Comparison of ENCODE assay signal across 2 cellular contexts in the genomic region with DNA sequence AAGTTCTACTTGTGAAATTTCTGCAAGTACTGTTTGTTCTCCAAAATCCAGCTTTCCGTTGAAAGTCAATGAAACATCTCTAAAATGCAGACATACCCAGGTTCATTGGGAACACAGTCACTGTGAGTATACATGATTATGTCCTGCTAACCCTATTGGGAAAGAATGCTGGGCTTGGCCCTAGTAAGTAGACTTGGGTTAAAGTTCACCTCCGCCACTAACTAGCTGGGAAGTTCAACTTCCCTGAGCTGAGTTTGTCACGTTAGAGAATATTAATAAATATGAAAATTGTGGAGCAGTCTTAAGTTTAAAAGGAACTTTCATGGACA.
TF ChIP-seq lines count a peak whose summit lies in the region.

No MANE protein-coding gene starts in this region.

TF ChIP-seq in GM12878, 131 proteins besides CTCF, POLR2A, EP300 and RAD21:
- TF ChIP-seq, protein P1, sequence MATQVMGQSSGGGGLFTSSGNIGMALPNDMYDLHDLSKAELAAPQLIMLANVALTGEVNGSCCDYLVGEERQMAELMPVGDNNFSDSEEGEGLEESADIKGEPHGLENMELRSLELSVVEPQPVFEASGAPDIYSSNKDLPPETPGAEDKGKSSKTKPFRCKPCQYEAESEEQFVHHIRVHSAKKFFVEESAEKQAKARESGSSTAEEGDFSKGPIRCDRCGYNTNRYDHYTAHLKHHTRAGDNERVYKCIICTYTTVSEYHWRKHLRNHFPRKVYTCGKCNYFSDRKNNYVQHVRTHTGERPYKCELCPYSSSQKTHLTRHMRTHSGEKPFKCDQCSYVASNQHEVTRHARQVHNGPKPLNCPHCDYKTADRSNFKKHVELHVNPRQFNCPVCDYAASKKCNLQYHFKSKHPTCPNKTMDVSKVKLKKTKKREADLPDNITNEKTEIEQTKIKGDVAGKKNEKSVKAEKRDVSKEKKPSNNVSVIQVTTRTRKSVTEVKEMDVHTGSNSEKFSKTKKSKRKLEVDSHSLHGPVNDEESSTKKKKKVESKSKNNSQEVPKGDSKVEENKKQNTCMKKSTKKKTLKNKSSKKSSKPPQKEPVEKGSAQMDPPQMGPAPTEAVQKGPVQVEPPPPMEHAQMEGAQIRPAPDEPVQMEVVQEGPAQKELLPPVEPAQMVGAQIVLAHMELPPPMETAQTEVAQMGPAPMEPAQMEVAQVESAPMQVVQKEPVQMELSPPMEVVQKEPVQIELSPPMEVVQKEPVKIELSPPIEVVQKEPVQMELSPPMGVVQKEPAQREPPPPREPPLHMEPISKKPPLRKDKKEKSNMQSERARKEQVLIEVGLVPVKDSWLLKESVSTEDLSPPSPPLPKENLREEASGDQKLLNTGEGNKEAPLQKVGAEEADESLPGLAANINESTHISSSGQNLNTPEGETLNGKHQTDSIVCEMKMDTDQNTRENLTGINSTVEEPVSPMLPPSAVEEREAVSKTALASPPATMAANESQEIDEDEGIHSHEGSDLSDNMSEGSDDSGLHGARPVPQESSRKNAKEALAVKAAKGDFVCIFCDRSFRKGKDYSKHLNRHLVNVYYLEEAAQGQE (IDR thresholded peaks at IDR 0.05; ENCODE audit: low read depth, low read length): no peak
- TF ChIP-seq CBX3 (IDR thresholded peaks at IDR 0.05; ENCODE audit: borderline replicate concordance, low read depth) (no peak), TBL1XR1 (IDR thresholded peaks at IDR 0.05; ENCODE audit: low read depth, low read length) (no peak), TCF7 (IDR thresholded peaks at IDR 0.05; ENCODE audit: borderline replicate concordance) (no peak), SMAD1 (IDR thresholded peaks at IDR 0.05; ENCODE audit: low read depth, partially characterized antibody) (no peak), HCFC1 (IDR thresholded peaks at IDR 0.05; ENCODE audit: low read length) (no peak), IKZF2 (IDR thresholded peaks at IDR 0.05) (no peak), MYB (IDR thresholded peaks at IDR 0.05; ENCODE audit: borderline replicate concordance, low read depth, low read length) (no peak), SREBF1 (IDR thresholded peaks at IDR 0.05; ENCODE audit: low read length) (no peak), NBN (IDR thresholded peaks at IDR 0.05) (no peak), TCF12 (IDR thresholded peaks at IDR 0.05; ENCODE audit: low read depth, low read length) (no peak), EED (IDR thresholded peaks at IDR 0.05; ENCODE audit: low read depth) (no peak), KAT2A (conservative IDR thresholded peaks at IDR 0.05; ENCODE audit: control insufficient read depth, low read depth, low read length) (no peak)
- TF ChIP-seq, protein P2, sequence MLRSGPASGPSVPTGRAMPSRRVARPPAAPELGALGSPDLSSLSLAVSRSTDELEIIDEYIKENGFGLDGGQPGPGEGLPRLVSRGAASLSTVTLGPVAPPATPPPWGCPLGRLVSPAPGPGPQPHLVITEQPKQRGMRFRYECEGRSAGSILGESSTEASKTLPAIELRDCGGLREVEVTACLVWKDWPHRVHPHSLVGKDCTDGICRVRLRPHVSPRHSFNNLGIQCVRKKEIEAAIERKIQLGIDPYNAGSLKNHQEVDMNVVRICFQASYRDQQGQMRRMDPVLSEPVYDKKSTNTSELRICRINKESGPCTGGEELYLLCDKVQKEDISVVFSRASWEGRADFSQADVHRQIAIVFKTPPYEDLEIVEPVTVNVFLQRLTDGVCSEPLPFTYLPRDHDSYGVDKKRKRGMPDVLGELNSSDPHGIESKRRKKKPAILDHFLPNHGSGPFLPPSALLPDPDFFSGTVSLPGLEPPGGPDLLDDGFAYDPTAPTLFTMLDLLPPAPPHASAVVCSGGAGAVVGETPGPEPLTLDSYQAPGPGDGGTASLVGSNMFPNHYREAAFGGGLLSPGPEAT (IDR thresholded peaks at IDR 0.05; ENCODE audit: low read depth): no peak

TF ChIP-seq in liver, 16 proteins besides CTCF, POLR2A, EP300 and RAD21:
- TF ChIP-seq, protein P3, sequence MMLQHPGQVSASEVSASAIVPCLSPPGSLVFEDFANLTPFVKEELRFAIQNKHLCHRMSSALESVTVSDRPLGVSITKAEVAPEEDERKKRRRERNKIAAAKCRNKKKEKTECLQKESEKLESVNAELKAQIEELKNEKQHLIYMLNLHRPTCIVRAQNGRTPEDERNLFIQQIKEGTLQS (IDR thresholded peaks at IDR 0.05): no peak
- no peak for TF ChIP-seq TAF1 (conservative IDR thresholded peaks at IDR 0.05)
- peak; percentile 76 to 82 for TF ChIP-seq HNF4A (conservative IDR thresholded peaks at IDR 0.05)
- TF ChIP-seq FOXA2 (IDR thresholded peaks at IDR 0.05): no peak
- no peak for TF ChIP-seq EGR1 (IDR thresholded peaks at IDR 0.05; ENCODE audit: low read depth in 2 of 2)
- TF ChIP-seq FOXA1 (IDR thresholded peaks at IDR 0.05): no peak
- TF ChIP-seq, protein P4, sequence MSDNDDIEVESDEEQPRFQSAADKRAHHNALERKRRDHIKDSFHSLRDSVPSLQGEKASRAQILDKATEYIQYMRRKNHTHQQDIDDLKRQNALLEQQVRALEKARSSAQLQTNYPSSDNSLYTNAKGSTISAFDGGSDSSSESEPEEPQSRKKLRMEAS (IDR thresholded peaks at IDR 0.05): no peak
- peak; percentile 24 for TF ChIP-seq YY1 (IDR thresholded peaks at IDR 0.05)
- TF ChIP-seq, protein P5, sequence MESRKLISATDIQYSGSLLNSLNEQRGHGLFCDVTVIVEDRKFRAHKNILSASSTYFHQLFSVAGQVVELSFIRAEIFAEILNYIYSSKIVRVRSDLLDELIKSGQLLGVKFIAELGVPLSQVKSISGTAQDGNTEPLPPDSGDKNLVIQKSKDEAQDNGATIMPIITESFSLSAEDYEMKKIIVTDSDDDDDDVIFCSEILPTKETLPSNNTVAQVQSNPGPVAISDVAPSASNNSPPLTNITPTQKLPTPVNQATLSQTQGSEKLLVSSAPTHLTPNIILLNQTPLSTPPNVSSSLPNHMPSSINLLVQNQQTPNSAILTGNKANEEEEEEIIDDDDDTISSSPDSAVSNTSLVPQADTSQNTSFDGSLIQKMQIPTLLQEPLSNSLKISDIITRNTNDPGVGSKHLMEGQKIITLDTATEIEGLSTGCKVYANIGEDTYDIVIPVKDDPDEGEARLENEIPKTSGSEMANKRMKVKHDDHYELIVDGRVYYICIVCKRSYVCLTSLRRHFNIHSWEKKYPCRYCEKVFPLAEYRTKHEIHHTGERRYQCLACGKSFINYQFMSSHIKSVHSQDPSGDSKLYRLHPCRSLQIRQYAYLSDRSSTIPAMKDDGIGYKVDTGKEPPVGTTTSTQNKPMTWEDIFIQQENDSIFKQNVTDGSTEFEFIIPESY (IDR thresholded peaks at IDR 0.05): no peak
- peak in 1 of 2 donors; percentile 12 for TF ChIP-seq JUND (IDR thresholded peaks at IDR 0.05)
- TF ChIP-seq RXRA (IDR thresholded peaks at IDR 0.05): peak; percentile 38 to 61
- TF ChIP-seq, protein P1 (IDR thresholded peaks at IDR 0.05): no peak
- TF ChIP-seq SP1 (IDR thresholded peaks at IDR 0.05): no peak
- no peak for TF ChIP-seq NR2F2 (IDR thresholded peaks at IDR 0.05)
- no peak for TF ChIP-seq GABPA (IDR thresholded peaks at IDR 0.05 in 1 of 2, conservative IDR thresholded peaks at IDR 0.05 in 1 of 2)
